In genomic region chr5:68946728-68947127, GRCh38 we compare ENCODE assay signal across 23 cellular contexts.
"Had no signal": no experiment of that assay in that cellular context is flagged by ENCODE, and none has a peak within 500 bp of the region (broad histone marks: within the 10 kb centered on the region; RNA-seq: fewer than 3 reads in every experiment).

No MANE protein-coding gene starts in this region.

- DNase-seq: colonic mucosa; cortex of kidney; dermis blood vessel endothelial cell; dorsolateral prefrontal cortex; effector CD4-positive, alpha-beta T cell; effector CD8-positive, alpha-beta T cell; effector memory CD4-positive, alpha-beta T cell; effector memory CD8-positive, alpha-beta T cell; endodermal cell; erythroblast; esophagus squamous epithelium; foreskin fibroblast; foreskin keratinocyte; foreskin melanocyte; gastrocnemius medialis; glutamatergic neuron; head of caudate nucleus; heart left ventricle had no signal

- H3K27me3 ChIP-seq: colonic mucosa, dorsolateral prefrontal cortex, esophagus muscularis mucosa, esophagus squamous epithelium, gastrocnemius medialis, gastroesophageal sphincter, heart left ventricle had no signal

- H3K9me3 ChIP-seq: colonic mucosa, esophagus muscularis mucosa, esophagus squamous epithelium, gastrocnemius medialis, gastroesophageal sphincter, heart left ventricle had no signal

- H3K27ac ChIP-seq: colonic mucosa, coronary artery, epithelial cell of prostate, esophagus muscularis mucosa, esophagus squamous epithelium, foreskin keratinocyte, gastrocnemius medialis, gastroesophageal sphincter, heart left ventricle had no signal

- H3K36me3 ChIP-seq: colonic mucosa, esophagus muscularis mucosa, esophagus squamous epithelium, gastrocnemius medialis, gastroesophageal sphincter, heart left ventricle had no signal

- ATAC-seq: effector memory CD8-positive, alpha-beta T cell; esophagus mucosa; foreskin keratinocyte; gastrocnemius medialis; gastroesophageal sphincter; heart left ventricle had no signal

- H3K4me1 ChIP-seq: colonic mucosa, gastroesophageal sphincter had no signal

- H3K4me3 ChIP-seq: colonic mucosa, coronary artery, dorsolateral prefrontal cortex, esophagus muscularis mucosa, esophagus squamous epithelium, gastrocnemius medialis, gastroesophageal sphincter, heart left ventricle had no signal
